Comparison of ENCODE assay signal across 10 cellular contexts in the genomic region with DNA sequence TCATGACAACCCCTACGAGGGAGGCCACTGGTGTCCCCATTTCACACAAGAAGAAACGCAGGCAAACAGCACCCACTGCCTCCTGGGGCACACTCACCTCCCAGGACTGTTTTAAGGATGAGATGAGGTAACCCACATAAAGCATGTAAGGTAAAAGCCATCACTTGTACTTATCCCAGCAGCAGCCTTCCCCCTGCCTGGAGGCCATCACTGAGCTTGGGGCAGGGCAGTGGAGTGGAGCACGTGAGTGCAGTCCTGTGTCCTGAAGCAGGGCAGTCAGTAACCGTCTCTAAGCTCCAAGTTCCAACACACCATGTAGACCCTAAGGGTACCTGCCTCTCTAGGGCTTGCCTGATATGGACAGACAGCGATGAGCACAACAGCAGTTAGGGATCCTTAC. TPM values are rescaled to one million over a fixed set of nuclear protein-coding genes. Genes with fewer than 3 reads are reported as not detected.
DNase-seq lines count a peak whose midpoint lies in the region; ATAC-seq and TF ChIP-seq lines count a peak whose summit lies in the region.
"Had no signal": no experiment of that assay in that cellular context is flagged by ENCODE, and none has a peak within 500 bp of the region (broad histone marks: within the 10 kb centered on the region; RNA-seq: fewer than 3 reads in every experiment).

No MANE protein-coding gene starts in this region.

- H3K36me3 Mint-ChIP-seq in stimulated activated naive CD8-positive, alpha-beta T cell treated with anti-CD3 and anti-CD28 coated beads, Interleukin-15, Interleukin-2, amounts not matched to agents 100 ng/mL and 50 ng/mL, for 24 hours (ENCODE audit: low read depth), result peaks cover 12% of the 10 kb centered on the region
- H3K36me3 Mint-ChIP-seq in T-helper 17 cell (ENCODE audit: low read depth), result no peaks in the 10 kb centered on the region

- peaks cover 13% of the 10 kb centered on the region for H3K4me1 ChIP-seq in hepatocyte (ENCODE audit: insufficient read depth)

- no peaks in the 10 kb centered on the region for H3K9me3 ChIP-seq in T-helper 17 cell (ENCODE audit: control insufficient read depth, low read length, poor library complexity, severe bottlenecking)
- H3K9me3 ChIP-seq in hepatocyte (ENCODE audit: low read depth), result no peaks in the 10 kb centered on the region
- H3K9me3 ChIP-seq: Peyer's patch had no signal

- WGBS in hepatocyte (ENCODE audit: low lambda C conversion rate, missing lambda C conversion rate), result 74% methylated on average over 5 of the region's 5 CpGs

- H3K27me3 Mint-ChIP-seq in stimulated activated naive CD8-positive, alpha-beta T cell treated with anti-CD3 and anti-CD28 coated beads, Interleukin-15, Interleukin-2, amounts not matched to agents 100 ng/mL and 50 ng/mL, for 24 hours, result peaks cover 3% of the 10 kb centered on the region
- no peaks in the 10 kb centered on the region for H3K27me3 Mint-ChIP-seq in T-helper 17 cell

- peak overlapping the region; percentile 24 for H3K27ac Mint-ChIP-seq in stimulated activated naive CD8-positive, alpha-beta T cell treated with anti-CD3 and anti-CD28 coated beads, Interleukin-15, Interleukin-2, amounts not matched to agents 100 ng/mL and 50 ng/mL, for 24 hours
- H3K27ac Mint-ChIP-seq in T-helper 17 cell, result no peak overlapping the region

- peak overlapping the region; percentile 87 for H3K4me2 ChIP-seq in hepatocyte

- H3K27me3 ChIP-seq in hepatocyte, result no peaks in the 10 kb centered on the region
- H3K27me3 ChIP-seq: Peyer's patch had no signal

- peaks cover 53% of the 10 kb centered on the region for H3K79me2 ChIP-seq in hepatocyte

- H3K36me3 ChIP-seq in hepatocyte (replicated peaks; ENCODE audit: insufficient read depth, low read depth), result no peaks in the 10 kb centered on the region
- H3K36me3 ChIP-seq: Peyer's patch had no signal

- H3K27ac ChIP-seq in hepatocyte, result no peak overlapping the region
- H3K27ac ChIP-seq: Peyer's patch had no signal

- no peaks in the 10 kb centered on the region for H3K9me2 ChIP-seq in hepatocyte (replicated peaks; ENCODE audit: insufficient read depth)

- H3K9me3 Mint-ChIP-seq in stimulated activated naive CD8-positive, alpha-beta T cell treated with anti-CD3 and anti-CD28 coated beads, Interleukin-15, Interleukin-2, amounts not matched to agents 100 ng/mL and 50 ng/mL, for 24 hours, result no peaks in the 10 kb centered on the region

- ATAC-seq in stimulated activated naive CD8-positive, alpha-beta T cell treated with anti-CD3 and anti-CD28 coated beads, Interleukin-15, Interleukin-2, amounts not matched to agents 100 U/mL and 50 U/mL, for 24 hours, result no peak
- ATAC-seq in T-helper 17 cell (no peak), GM19397 (IDR thresholded peaks at IDR 0.05; ENCODE audit: unreplicated experiment) (no peak)

- no peak for DNase-seq in stimulated activated naive CD8-positive, alpha-beta T cell treated with anti-CD3 and anti-CD28 coated beads, Interleukin-15, Interleukin-2, amounts not matched to agents 100 U/mL and 50 U/mL, for 24 hours
- DNase-seq in T-helper 17 cell, result no peak
- no peak for DNase-seq in hepatocyte (ENCODE audit: low spot score)
- no peak for DNase-seq in DMS153 treated with DMSO at 0.1 percent for 48 hours (lab: John Stamatoyannopoulos, UW; ENCODE audit: unreplicated experiment)
- DNase-seq in NCI-H1105 treated with DMSO at 0.1 percent for 48 hours (lab: John Stamatoyannopoulos, UW), result no peak
- no peak for DNase-seq in C1 segment of cervical spinal cord (lab: John Stamatoyannopoulos, UW)
- DNase-seq: effector CD8-positive, alpha-beta T cell; Peyer's patch had no signal

- no peak for TF ChIP-seq CTCF in hepatocyte (IDR thresholded peaks at IDR 0.05; ENCODE audit: poor library complexity)

- peaks cover 5% of the 10 kb centered on the region for H4K20me1 ChIP-seq in hepatocyte (ENCODE audit: insufficient read depth, poor library complexity, severe bottlenecking)

- no peak overlapping the region for H2AFZ ChIP-seq in hepatocyte

- peaks cover 22% of the 10 kb centered on the region for H3K4me1 Mint-ChIP-seq in stimulated activated naive CD8-positive, alpha-beta T cell treated with anti-CD3 and anti-CD28 coated beads, Interleukin-15, Interleukin-2, amounts not matched to agents 100 ng/mL and 50 ng/mL, for 24 hours (ENCODE audit: low read depth)
- peaks cover 15% of the 10 kb centered on the region for H3K4me1 Mint-ChIP-seq in T-helper 17 cell

- no peak overlapping the region for H3K4me3 ChIP-seq in hepatocyte

- peak overlapping the region; percentile 80 for H3K4me3 Mint-ChIP-seq in stimulated activated naive CD8-positive, alpha-beta T cell treated with anti-CD3 and anti-CD28 coated beads, Interleukin-15, Interleukin-2, amounts not matched to agents 100 ng/mL and 50 ng/mL, for 24 hours
- peak overlapping the region; percentile 53 for H3K4me3 Mint-ChIP-seq in T-helper 17 cell

RNA-seq across cellular contexts. Expression of a gene that starts 1.7 kb away (rescaled TPM):
- total RNA-seq in T-helper 17 cell, result 10 to 100 TPM; 50.4 to 54.7 TPM
- total RNA-seq in hepatocyte, result 16.9 and 34.2 TPM in 2 replicates
- polyA plus RNA-seq in hepatocyte, result 26.6 and 44.6 TPM in 2 replicates

RNA-seq across cellular contexts. Expression of a gene that starts 2.0 kb away (rescaled TPM):
- 1 to 10 TPM; 3.0 to 3.1 TPM for total RNA-seq in T-helper 17 cell
- 61.8 and 67.3 TPM in 2 replicates for total RNA-seq in hepatocyte
- 76.1 and 82.7 TPM in 2 replicates for polyA plus RNA-seq in hepatocyte

RNA-seq across cellular contexts. Expression of a gene that starts 25.2 kb away (rescaled TPM):
- total RNA-seq in T-helper 17 cell, result 10 to 100 TPM; 19.6 to 23.8 TPM
- 19.7 and 27.2 TPM in 2 replicates for total RNA-seq in hepatocyte
- polyA plus RNA-seq in hepatocyte, result 17.6 and 21.5 TPM in 2 replicates

Comparison
In these comparisons a context has a peak if more than half of its experiments do, and no peak if none do; other contexts are left out.
1. RNA of a gene that starts 2.0 kb away (total RNA-seq): 61.8 to 67.3 TPM in hepatocyte; 3.0 to 3.1 TPM in T-helper 17 cell; every median in the first group is over 10 times any median in the second.